In the genomic region with DNA sequence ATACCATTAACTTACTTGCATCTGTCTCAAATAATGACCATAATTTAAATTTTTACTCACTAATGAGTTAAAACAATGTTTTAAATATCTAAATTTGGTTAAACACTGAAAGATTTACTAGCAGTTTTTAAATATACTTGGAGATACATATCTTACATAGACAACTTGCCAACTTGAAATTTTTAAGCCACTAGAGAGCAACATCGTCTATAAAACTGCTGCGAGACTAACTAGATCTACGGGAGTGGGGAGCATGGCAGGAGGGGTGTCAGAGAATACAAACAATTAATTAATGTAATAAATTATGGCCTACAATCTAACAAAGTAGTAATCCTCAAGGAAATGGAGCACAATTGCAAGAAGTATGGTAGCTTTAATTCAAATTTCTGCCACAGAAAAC, we compare ENCODE assay signal across 23 cellular contexts.
DNase-seq lines count a peak whose midpoint lies in the region; ATAC-seq and TF ChIP-seq lines count a peak whose summit lies in the region.
"Had no signal": no experiment of that assay in that cellular context is flagged by ENCODE, and none has a peak within 500 bp of the region (broad histone marks: within the 10 kb centered on the region; RNA-seq: fewer than 3 reads in every experiment).

No MANE protein-coding gene starts in this region.

- H3K79me2 ChIP-seq in hepatocyte = no peaks in the 10 kb centered on the region

- no peak overlapping the region for H3K4me2 ChIP-seq in hepatocyte

- intact Hi-C loops in thyroid gland (cut with DNase I) = no loop called here

- DNase-seq in LNCaP clone FGC (ENCODE audit: low read depth) (no peak), NCI-H82 treated with DMSO at 0.1 percent for 48 hours (lab: John Stamatoyannopoulos, UW; ENCODE audit: unreplicated experiment) (peak; percentile 12), SK-N-MC (ENCODE audit: low read depth, low spot score) (peak; percentile 28), hepatocyte (ENCODE audit: low spot score) (no peak), thyroid gland (no peak), activated gamma-delta T cell (lab: John Stamatoyannopoulos, UW) (no peak)
- DNase-seq: activated CD4-positive, alpha-beta T cell treated with anti-CD3 and anti-CD28 coated beads, Interleukin-2, amount 50 U/mL, for 4 hours; activated CD8-positive, alpha-beta memory T cell treated with anti-CD3 and anti-CD28 coated beads, Interleukin-2, amount 50 U/mL, for 48 hours; activated effector memory CD4-positive, alpha-beta T cell treated with Interleukin-2 at 50 U/mL for 16 hours; activated naive CD8-positive, alpha-beta T cell treated with anti-CD3 and anti-CD28 coated beads, Interleukin-2, amount 50 U/mL, for 24 hours; CD8-positive, alpha-beta T cell; DMS79; foreskin keratinocyte; H9; hippocampal formation; lower lobe of right lung; NCI-H774; small intestine; stimulated activated CD4-positive, alpha-beta T cell treated with anti-CD3 and anti-CD28 coated beads, Interleukin-4, amount 100 ng/mL, for 1 hour; stimulated activated naive CD8-positive, alpha-beta T cell treated with anti-CD3 and anti-CD28 coated beads, Interleukin-15, Interleukin-2, amounts not matched to agents 100 U/mL and 50 U/mL, for 24 hours had no signal

- no peaks in the 10 kb centered on the region for H3K9me3 ChIP-seq in SK-N-MC (ENCODE audit: low read depth, low read length)
- no peaks in the 10 kb centered on the region for H3K9me3 ChIP-seq in hepatocyte (ENCODE audit: low read depth)
- H3K9me3 ChIP-seq in thyroid gland = no peaks in the 10 kb centered on the region
- H3K9me3 ChIP-seq: breast epithelium, lower lobe of right lung had no signal

- H2AFZ ChIP-seq in hepatocyte = no peak overlapping the region

- peak overlapping the region; percentile 8 for H3K9ac ChIP-seq in SK-N-MC (ENCODE audit: insufficient read length)

- H3K9me2 ChIP-seq in hepatocyte (replicated peaks; ENCODE audit: insufficient read depth) = no peaks in the 10 kb centered on the region

- TF ChIP-seq CTCF in LNCaP clone FGC (IDR thresholded peaks at IDR 0.05; ENCODE audit: control insufficient read depth, extremely low read depth, insufficient read depth) (peak; percentile 21; the same call in 1 of the 2 replicates), hepatocyte (IDR thresholded peaks at IDR 0.05; ENCODE audit: poor library complexity) (peak; percentile 30), thyroid gland (IDR thresholded peaks at IDR 0.05) (no peak)

- H3K27ac ChIP-seq in SK-N-MC = peak overlapping the region; percentile 40; the same call in 1 of the 2 replicates
- no peak overlapping the region for H3K27ac ChIP-seq in hepatocyte
- H3K27ac ChIP-seq in thyroid gland = no peak overlapping the region
- H3K27ac ChIP-seq: breast epithelium, foreskin keratinocyte, lower lobe of right lung had no signal

- H4K20me1 ChIP-seq in hepatocyte (ENCODE audit: insufficient read depth, poor library complexity, severe bottlenecking) = no peaks in the 10 kb centered on the region

- no peaks in the 10 kb centered on the region for H3K36me3 ChIP-seq in SK-N-MC (ENCODE audit: insufficient read depth, low read length)
- no peaks in the 10 kb centered on the region for H3K36me3 ChIP-seq in hepatocyte (replicated peaks; ENCODE audit: insufficient read depth, low read depth)
- H3K36me3 ChIP-seq in thyroid gland = no peaks in the 10 kb centered on the region
- H3K36me3 ChIP-seq: breast epithelium, lower lobe of right lung had no signal

- H3K4me3 ChIP-seq in LNCaP clone FGC (ENCODE audit: low read depth, low read length) = no peak overlapping the region
- H3K4me3 ChIP-seq in SK-N-MC = peak overlapping the region; percentile 35
- H3K4me3 ChIP-seq in hepatocyte = no peak overlapping the region
- H3K4me3 ChIP-seq in thyroid gland (replicated peaks in 1 of 3) = no peak overlapping the region
- H3K4me3 ChIP-seq: breast epithelium, lower lobe of right lung had no signal

- no peaks in the 10 kb centered on the region for H3K4me1 ChIP-seq in hepatocyte (ENCODE audit: insufficient read depth)
- H3K4me1 ChIP-seq in thyroid gland = no peaks in the 10 kb centered on the region
- H3K4me1 ChIP-seq: breast epithelium, foreskin keratinocyte, lower lobe of right lung had no signal

- H3K27me3 ChIP-seq in hepatocyte = no peaks in the 10 kb centered on the region
- H3K27me3 ChIP-seq in thyroid gland = no peaks in the 10 kb centered on the region
- H3K27me3 ChIP-seq: breast epithelium had no signal

- TF ChIP-seq POLR2A in thyroid gland (IDR thresholded peaks at IDR 0.05) = no peak

- 69% methylated on average over 3 of the region's 3 CpGs for WGBS in hepatocyte (ENCODE audit: low lambda C conversion rate, missing lambda C conversion rate)
- WGBS in thyroid gland, 2 donors = 77 to 78% methylated on average over 3 of the region's 3 CpGs

- ATAC-seq in HG02973 (IDR thresholded peaks at IDR 0.05; ENCODE audit: unreplicated experiment) (no peak), GM21717 (IDR thresholded peaks at IDR 0.05; ENCODE audit: unreplicated experiment) (no peak)
- ATAC-seq: activated naive CD8-positive, alpha-beta T cell treated with anti-CD3 and anti-CD28 coated beads, Interleukin-2, amount 50 U/mL, for 24 hours; CD8-positive, alpha-beta T cell; foreskin keratinocyte; lower lobe of right lung; stimulated activated naive CD8-positive, alpha-beta T cell treated with anti-CD3 and anti-CD28 coated beads, Interleukin-15, Interleukin-2, amounts not matched to agents 100 U/mL and 50 U/mL, for 24 hours had no signal

Comparison
In these comparisons a context has a peak if more than half of its experiments do, and no peak if none do; other contexts are left out.
1. DNase-seq: peak in NCI-H82 treated with DMSO at 0.1 percent for 48 hours (single experiment) and SK-N-MC (single experiment); none in LNCaP clone FGC (single experiment), hepatocyte (single experiment), thyroid gland (0 of 2) and activated gamma-delta T cell (single experiment).
2. CTCF ChIP-seq: peak in LNCaP clone FGC (single experiment) and hepatocyte (single experiment); none in thyroid gland (0 of 6).